ENCODE assay signal across 13 cellular contexts in genomic region chr16:75485230-75486013, GRCh38. TPM values are rescaled to one million over a fixed set of nuclear protein-coding genes. Genes with fewer than 3 reads are reported as not detected.
A peak's percentile ranks its signal among the peaks of the same experiment; 100 is the strongest.
DNase-seq lines count a peak whose midpoint lies in the region; ATAC-seq and TF ChIP-seq lines count a peak whose summit lies in the region.
"Had no signal": no experiment of that assay in that cellular context is flagged by ENCODE, and none has a peak within 500 bp of the region (broad histone marks: within the 10 kb centered on the region; RNA-seq: fewer than 3 reads in every experiment).

No MANE protein-coding gene starts in this region.

- H3K4me3 Mint-ChIP-seq in stimulated activated naive B cell treated with anti-CD40 and anti-IgM and Interleukin-4, amounts not matched to agents 10 μg/mL and 1 μg/mL and 100 μg/mL, for 72 hours = no peak overlapping the region
- H3K4me3 Mint-ChIP-seq: CD4-positive, alpha-beta memory T cell; naive thymus-derived CD8-positive, alpha-beta T cell had no signal

- H3K4me3 ChIP-seq in H7 (ENCODE audit: insufficient read depth, low read depth, low read length) = no peak overlapping the region

- no peak for DNase-seq in stimulated activated naive B cell treated with anti-CD40 and anti-IgM and Interleukin-4, amounts not matched to agents 10 μg/mL and 1 μg/mL and 100 μg/mL, for 72 hours
- DNase-seq in H7 (no peak), Ammon's horn (ENCODE audit: low spot score) (no peak), SKM-1 (lab: John Stamatoyannopoulos, UW; ENCODE audit: unreplicated experiment) (no peak)
- DNase-seq: activated naive CD4-positive, alpha-beta T cell treated with anti-CD3 and anti-CD28 coated beads, Interleukin-2, amount 50 U/mL, for 16 hours; CD4-positive, alpha-beta memory T cell; glutamatergic neuron; naive thymus-derived CD8-positive, alpha-beta T cell; NCI-H82 had no signal

- peaks cover 2% of the 10 kb centered on the region for H3K36me3 ChIP-seq in H7 (replicated peaks; ENCODE audit: control insufficient read depth, insufficient read depth, low read length)

- peak; percentile 50 for ATAC-seq in GM19351 (IDR thresholded peaks at IDR 0.05; ENCODE audit: unreplicated experiment)
- ATAC-seq in HG02884 (IDR thresholded peaks at IDR 0.05; ENCODE audit: unreplicated experiment) = peak; percentile 58
- peak; percentile 74 to 84 for ATAC-seq in stimulated activated naive B cell treated with anti-CD40 and anti-IgM and Interleukin-4, amounts not matched to agents 10 μg/mL and 1 μg/mL and 100 μg/mL, for 72 hours (replicated peaks)
- ATAC-seq: naive thymus-derived CD8-positive, alpha-beta T cell; sciatic nerve had no signal

- H3K9me3 Mint-ChIP-seq in stimulated activated naive B cell treated with anti-CD40 and anti-IgM and Interleukin-4, amounts not matched to agents 10 μg/mL and 1 μg/mL and 100 μg/mL, for 72 hours = no peaks in the 10 kb centered on the region
- H3K9me3 Mint-ChIP-seq: naive thymus-derived CD8-positive, alpha-beta T cell had no signal

- no peaks in the 10 kb centered on the region for H3K27me3 ChIP-seq in H7 (ENCODE audit: control insufficient read depth, insufficient read depth, low read length)

- peak; percentile 12; the same call in 1 of the 2 replicates for TF ChIP-seq POLR2A in Raji (IDR thresholded peaks at IDR 0.05; ENCODE audit: insufficient read depth, low read depth, low read length)

- H3K27ac Mint-ChIP-seq in stimulated activated naive B cell treated with anti-CD40 and anti-IgM and Interleukin-4, amounts not matched to agents 10 μg/mL and 1 μg/mL and 100 μg/mL, for 72 hours = peak overlapping the region; percentile 53
- H3K27ac Mint-ChIP-seq: naive thymus-derived CD8-positive, alpha-beta T cell had no signal

- no peaks in the 10 kb centered on the region for H3K36me3 Mint-ChIP-seq in stimulated activated naive B cell treated with anti-CD40 and anti-IgM and Interleukin-4, amounts not matched to agents 10 μg/mL and 1 μg/mL and 100 μg/mL, for 72 hours
- H3K36me3 Mint-ChIP-seq: CD4-positive, alpha-beta memory T cell had no signal

- peaks cover 26 to 32% of the 10 kb centered on the region in 2 donors for H3K4me1 Mint-ChIP-seq in stimulated activated naive B cell treated with anti-CD40 and anti-IgM and Interleukin-4, amounts not matched to agents 10 μg/mL and 1 μg/mL and 100 μg/mL, for 72 hours
- H3K4me1 Mint-ChIP-seq: CD4-positive, alpha-beta memory T cell had no signal

- peaks cover 0 to 6% of the 10 kb centered on the region in 2 donors for H3K27me3 Mint-ChIP-seq in stimulated activated naive B cell treated with anti-CD40 and anti-IgM and Interleukin-4, amounts not matched to agents 10 μg/mL and 1 μg/mL and 100 μg/mL, for 72 hours

RNA-seq across cellular contexts. Expression of gene CHST6, which starts 9.8 kb away (rescaled TPM):
- 9.7 and 11.5 TPM in 2 replicates for total RNA-seq in H7 (2014; rRNA removed; shearing (Covaris generic))
- total RNA-seq: naive thymus-derived CD8-positive, alpha-beta T cell had no signal

RNA-seq across cellular contexts. Expression of gene TMEM170A, which starts 20.9 kb away (rescaled TPM):
- 43.7 and 55.9 TPM in 2 replicates for total RNA-seq in H7 (2014; rRNA removed; shearing (Covaris generic))

RNA-seq across cellular contexts. Expression of gene CHST5, which starts 50.5 kb away (rescaled TPM):
- 0.90 TPM in 1 of 2 replicates, not detected in the other for total RNA-seq in H7 (2014; rRNA removed; shearing (Covaris generic))
- total RNA-seq: CD4-positive, alpha-beta memory T cell; naive thymus-derived CD8-positive, alpha-beta T cell had no signal

RNA-seq across cellular contexts. Expression of gene CFDP1, which starts 52.1 kb away (rescaled TPM):
- total RNA-seq in H7 (2014; rRNA removed; shearing (Covaris generic)) = 36.0 and 55.2 TPM in 2 replicates
